Comparison of ENCODE assay signal across 10 cellular contexts in the genomic region with DNA sequence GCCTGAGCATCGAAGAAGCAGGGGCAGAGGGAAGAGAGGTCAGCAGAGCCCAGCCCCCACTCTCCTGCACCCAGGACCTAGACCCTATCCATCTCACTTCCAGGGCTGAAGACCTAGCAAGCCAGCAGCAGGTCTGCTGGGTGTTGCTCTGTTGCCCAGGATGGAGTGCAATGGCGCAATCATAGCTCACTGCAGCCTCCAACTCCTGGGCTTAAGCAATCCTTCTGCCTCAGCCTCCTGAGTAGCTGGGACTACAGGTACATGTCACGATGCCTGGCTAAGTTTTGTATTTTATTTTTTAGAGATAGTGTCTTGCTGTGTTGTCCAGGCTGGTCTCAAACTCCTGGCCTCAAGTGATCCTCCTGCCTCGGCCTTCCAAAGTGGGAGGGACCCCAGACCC. TPM values are rescaled to one million over a fixed set of nuclear protein-coding genes. Genes with fewer than 3 reads are reported as not detected.
DNase-seq lines count a peak whose midpoint lies in the region; ATAC-seq, FAIRE-seq and TF ChIP-seq lines count a peak whose summit lies in the region.
"Not testable (repeated sequence)": the region's sequence is repeated elsewhere in the genome, so short reads cannot be mapped to it uniquely, and the experiment has no call there.
"Had no signal": no experiment of that assay in that cellular context is flagged by ENCODE, and none has a peak within 500 bp of the region (broad histone marks: within the 10 kb centered on the region; RNA-seq: fewer than 3 reads in every experiment).

No MANE protein-coding gene starts in this region.

- H4K8ac ChIP-seq in neuronal stem cell (ENCODE audit: low read depth, low read length) = not testable (repeated sequence)

- FAIRE-seq in K562 (lab: Jason Lieb, UNC); HepG2 (lab: Jason Lieb, UNC): not testable (repeated sequence)

- ATAC-seq in K562, HepG2: not testable (repeated sequence)

- not testable (repeated sequence) for H3K27ac ChIP-seq in K562 (ENCODE audit: extremely low read depth, low read depth, low read length); HepG2 (ENCODE audit: extremely low read length, insufficient read depth, low read length); neuronal stem cell (replicated peaks; ENCODE audit: low read length)

- H3K4me3 ChIP-seq in K562; HepG2 (replicated peaks in 1 of 3; ENCODE audit: insufficient read depth in 1 of 3, low read depth in 2 of 3, low read length in 3 of 3); neuronal stem cell (ENCODE audit: low read length in 2 of 2): not testable (repeated sequence)

- not testable (repeated sequence) for H2BK12ac ChIP-seq in neuronal stem cell (ENCODE audit: low read length)

- peak overlapping the region; percentile 32 for H2BK5ac ChIP-seq in neuronal stem cell (ENCODE audit: low read length)

- TF ChIP-seq RAD21 in K562 (CRISPR knock-in tag; conservative IDR thresholded peaks at IDR 0.05 in 1 of 2, IDR thresholded peaks at IDR 0.05 in 1 of 2); HepG2 (CRISPR knock-in tag; IDR thresholded peaks at IDR 0.05): not testable (repeated sequence)

- H3K23ac ChIP-seq in neuronal stem cell (ENCODE audit: low read depth, low read length, poor library complexity) = not testable (repeated sequence)

- H3K9me3 ChIP-seq in K562 (replicated peaks; ENCODE audit: control insufficient read depth, insufficient read depth, low read depth, low read length); HepG2 (ENCODE audit: low read length); neuronal stem cell (replicated peaks in 1 of 2; ENCODE audit: control insufficient read depth in 2 of 2, insufficient read depth in 1 of 2, low read depth in 1 of 2, low read length in 2 of 2): not testable (repeated sequence)

- H3K18ac ChIP-seq in neuronal stem cell (ENCODE audit: low read length) = peak overlapping the region; percentile 33

- H2BK120ac ChIP-seq in neuronal stem cell (ENCODE audit: low read depth, low read length) = not testable (repeated sequence)

- TF ChIP-seq CTCF in K562 (IDR thresholded peaks at IDR 0.05 in 2 of 3, conservative IDR thresholded peaks at IDR 0.05 in 1 of 3; ENCODE audit: insufficient read depth in 2 of 3, low read depth in 1 of 3, low read length in 3 of 3); HepG2 (CRISPR knock-in tag; IDR thresholded peaks at IDR 0.05): not testable (repeated sequence)

- POLR2A ChIA-PET in K562 (lab: Yijun Ruan, JAX) = interaction anchor here (0.5 kb wide), 1 partner anchor 109 kb away, joined by 3 read pairs; no protein-coding TSS in a partner anchor
- POLR2A ChIA-PET in HepG2 (lab: Yijun Ruan, JAX) = not testable (repeated sequence)

- not testable (repeated sequence) for H2BK15ac ChIP-seq in neuronal stem cell (ENCODE audit: low read length)

- not testable (repeated sequence) for H3K79me1 ChIP-seq in neuronal stem cell (ENCODE audit: low read depth, low read length)

- CTCF ChIA-PET in K562 (lab: Yijun Ruan, JAX; ENCODE audit: low intra/inter-chr PET ratio); HepG2 (lab: Yijun Ruan, JAX; ENCODE audit: low intra/inter-chr PET ratio, low total read pairs): not testable (repeated sequence)

- not testable (repeated sequence) for TF ChIP-seq EP300 in K562 (IDR thresholded peaks at IDR 0.05; ENCODE audit: low read length); HepG2 (IDR thresholded peaks at IDR 0.05; ENCODE audit: low read depth in 2 of 2, low read length in 2 of 2); HepG2 (CRISPR knock-in tag; IDR thresholded peaks at IDR 0.05; ENCODE audit: borderline replicate concordance)

- H2AK5ac ChIP-seq in neuronal stem cell (ENCODE audit: low read depth, low read length) = not testable (repeated sequence)

- intact Hi-C loops in K562 (cut with micrococcal nuclease); HepG2 (cut with micrococcal nuclease; ENCODE audit: unreplicated experiment): not testable (repeated sequence)

- H3K9me1 ChIP-seq in K562 (ENCODE audit: control insufficient read depth, insufficient read depth, low read length) = not testable (repeated sequence)

- not testable (repeated sequence) for BruUV-seq in K562 (replicated peaks; lab: Mats Ljungman, UMichigan); HepG2 (replicated peaks; lab: Mats Ljungman, UMichigan)

- not testable (repeated sequence) for H3K14ac ChIP-seq in neuronal stem cell (ENCODE audit: low read length)

- not testable (repeated sequence) for H3K4me2 ChIP-seq in K562 (ENCODE audit: insufficient read depth, low read length); HepG2 (ENCODE audit: low read depth, low read length); neuronal stem cell (ENCODE audit: insufficient read depth, low read length, poor library complexity, severe bottlenecking)

- 5% methylated on average over 4 of the region's 4 CpGs for WGBS in K562 (ENCODE audit: insufficient coverage, low coverage, missing lambda C conversion rate)
- 45% methylated on average over 3 of the region's 4 CpGs for WGBS in HepG2 (ENCODE audit: low lambda C conversion rate)
- WGBS in neuronal stem cell (ENCODE audit: extremely low coverage in 2 of 2, insufficient read length in 2 of 2, insufficient replicate concordance in 1 of 2), 2 donors = no CpG with 5 or more reads among the region's 4 CpGs

- TF ChIP-seq POLR2A in K562 (conservative IDR thresholded peaks at IDR 0.05); HepG2 (IDR thresholded peaks at IDR 0.05; ENCODE audit: insufficient read depth in 1 of 2, low read depth in 2 of 2, low read length in 2 of 2): not testable (repeated sequence)

- H4K20me1 ChIP-seq in K562 (replicated peaks; ENCODE audit: control insufficient read depth, insufficient read depth, low read length); HepG2 (ENCODE audit: insufficient read depth, low read length): not testable (repeated sequence)

- H3K9ac ChIP-seq in K562 (ENCODE audit: insufficient read depth in 1 of 2, low read depth in 2 of 2, low read length in 2 of 2); HepG2 (ENCODE audit: insufficient read depth, low read depth, low read length); neuronal stem cell (ENCODE audit: low read depth, low read length, poor library complexity): not testable (repeated sequence)

- not testable (repeated sequence) for H2AFZ ChIP-seq in K562 (ENCODE audit: low read depth, low read length); HepG2 (ENCODE audit: low read length); neuronal stem cell (ENCODE audit: low read length)

- not testable (repeated sequence) for H3K36me3 ChIP-seq in K562 (ENCODE audit: control insufficient read depth, insufficient read depth, low read length); HepG2 (replicated peaks in 1 of 2; ENCODE audit: control insufficient read depth in 1 of 2, insufficient read depth in 2 of 2, low read length in 2 of 2); neuronal stem cell (replicated peaks in 1 of 2; ENCODE audit: control insufficient read depth in 2 of 2, insufficient read depth in 2 of 2, low read length in 2 of 2)

- H4K91ac ChIP-seq in neuronal stem cell (ENCODE audit: low read depth, low read length, poor library complexity) = not testable (repeated sequence)

- not testable (repeated sequence) for H3K79me2 ChIP-seq in K562 (ENCODE audit: control insufficient read depth, insufficient read depth, low read length); HepG2 (ENCODE audit: insufficient read depth, low read length)

- in situ Hi-C loops in K562 (cut with MboI); HepG2 (cut with HindIII; ENCODE audit: extremely low pct_ligation_motif_present, low pct_unique_long_range_greater_than_20kb): not testable (repeated sequence)

- H3K4ac ChIP-seq in neuronal stem cell (ENCODE audit: low read length) = not testable (repeated sequence)

- H3K27me3 ChIP-seq in K562 (ENCODE audit: control insufficient read depth in 2 of 2, insufficient read depth in 2 of 2, low read length in 2 of 2) = peaks cover 8 to 49% of the 10 kb centered on the region in 2 experiments; a peak in 4 of 5 replicates
- peaks cover 4 to 13% of the 10 kb centered on the region in 2 experiments; a peak in 2 of 5 replicates for H3K27me3 ChIP-seq in HepG2 (ENCODE audit: control insufficient read depth in 1 of 2, insufficient read depth in 2 of 2, low read length in 2 of 2)
- H3K27me3 ChIP-seq in neuronal stem cell (ENCODE audit: control insufficient read depth in 3 of 3, insufficient read depth in 3 of 3, low read depth in 1 of 3, low read length in 3 of 3) = not testable (repeated sequence)

- H3K4me1 ChIP-seq in K562 (replicated peaks in 1 of 2; ENCODE audit: control insufficient read depth in 2 of 2, insufficient read depth in 2 of 2, low read length in 2 of 2); neuronal stem cell (ENCODE audit: control insufficient read depth in 2 of 2, insufficient read depth in 1 of 2, low read depth in 1 of 2, low read length in 2 of 2): not testable (repeated sequence)
- peaks cover 54% of the 10 kb centered on the region for H3K4me1 ChIP-seq in HepG2 (ENCODE audit: insufficient read depth, low read length)

- DNase-seq in K562 (ENCODE audit: extremely low read depth in 1 of 4, low spot score in 3 of 4); HepG2 (ENCODE audit: low spot score); neuronal stem cell (ENCODE audit: low spot score): not testable (repeated sequence)

RNA-seq across cellular contexts. Expression of gene EMP2, which starts 53.0 kb away (rescaled TPM):
- 5.2 and 10.4 TPM in 2 replicates for total RNA-seq in K562 (2011; cell fraction: chromatin; rRNA removed; ENCODE audit: low replicate concordance)
- 3.8 and 5.5 TPM in 2 replicates for total RNA-seq in K562 (2011; cell fraction: nucleolus; rRNA removed)
- total RNA-seq in K562 (2011; cell fraction: nucleoplasm; rRNA removed) = 4.5 and 8.7 TPM in 2 replicates
- total RNA-seq in K562 (2014; rRNA removed) (0.73 and 0.98 TPM in 2 replicates), K562 (2014; rRNA removed; fragmentation: Illumina TruSeq; extraction: Trizol) (2.1 and 2.9 TPM in 2 replicates), K562 (2015; rRNA removed; fragmentation: Illumina TruSeq; extraction: Trizol) (0.76 and 1.4 TPM in 2 replicates), K562 (2021) (3.3 TPM in 2 replicates), HepG2 (2016; rRNA removed; fragmentation: Illumina TruSeq; extraction: Trizol) (13.4 and 24.6 TPM in 2 replicates)
- polyA plus RNA-seq in K562 (2011; rRNA removed) (5.6 and 6.2 TPM in 2 replicates), K562 (2014; fragmentation: Illumina TruSeq; extraction: Trizol) (3.1 and 3.8 TPM in 2 replicates), K562 (2014; fragmentation: Nextera tagmentation; extraction: Ambion mirVana) (1 to 10 TPM; 3.1 TPM), K562 (2014; rRNA removed) (0.78 and 0.89 TPM in 2 replicates), HepG2 (2011; rRNA removed) (84.4 and 91.2 TPM in 2 replicates)
- polyA plus RNA-seq in K562 (2011; cell fraction: cytosol; rRNA removed) = 6.1 and 8.6 TPM in 2 replicates
- polyA plus RNA-seq in K562 (2011; cell fraction: nucleus; rRNA removed) = 2.2 and 3.7 TPM in 2 replicates
- 4.0 and 5.3 TPM in 2 replicates for polyA plus RNA-seq in K562 (2012)
- polyA minus RNA-seq in K562 (2011; rRNA and poly(A)+ RNA removed) = 6.8 and 11.1 TPM in 2 replicates
- polyA minus RNA-seq in K562 (2011; cell fraction: cytosol; rRNA and poly(A)+ RNA removed) = 3.0 and 3.7 TPM in 2 replicates
- 1.1 and 1.3 TPM in 2 replicates for polyA minus RNA-seq in K562 (2011; cell fraction: nucleus; rRNA and poly(A)+ RNA removed)
- total RNA-seq in HepG2 (2016; cell fraction: cytosol; rRNA removed; fragmentation: Illumina TruSeq; extraction: Trizol; ENCODE audit: low read depth) = 9.2 and 9.9 TPM in 2 replicates
- total RNA-seq in HepG2 (2016; cell fraction: insoluble cytoplasmic fraction; rRNA removed; fragmentation: Illumina TruSeq; extraction: Trizol) = 11.7 and 21.4 TPM in 2 replicates
- total RNA-seq in HepG2 (2016; cell fraction: membrane; rRNA removed; fragmentation: Illumina TruSeq; extraction: Trizol) = 11.9 and 13.5 TPM in 2 replicates
- total RNA-seq in HepG2 (2016; cell fraction: nucleus; rRNA removed; fragmentation: Illumina TruSeq; extraction: Trizol) = 17.1 and 22.3 TPM in 2 replicates
- 59.1 and 63.8 TPM in 2 replicates for polyA plus RNA-seq in HepG2 (2011; cell fraction: cytosol; rRNA removed)
- polyA plus RNA-seq in HepG2 (2011; cell fraction: nucleus; rRNA removed) = 25.3 and 26.7 TPM in 2 replicates
- polyA plus RNA-seq in HepG2 (2012) = 79.6 and 88.1 TPM in 2 replicates
- polyA plus RNA-seq in HepG2 (2016; cell fraction: cytosol; fragmentation: Illumina TruSeq; extraction: Trizol; ENCODE audit: low read depth) = 25.1 and 29.9 TPM in 2 replicates
- polyA plus RNA-seq in HepG2 (2016; cell fraction: insoluble cytoplasmic fraction; fragmentation: Illumina TruSeq; extraction: Trizol; ENCODE audit: low read depth) = 19.9 and 21.5 TPM in 2 replicates
- 20.0 and 21.7 TPM in 2 replicates for polyA plus RNA-seq in HepG2 (2016; cell fraction: membrane; fragmentation: Illumina TruSeq; extraction: Trizol; ENCODE audit: low read depth)
- 44.6 and 45.3 TPM in 2 replicates for polyA plus RNA-seq in HepG2 (2016; cell fraction: nucleus; fragmentation: Illumina TruSeq; extraction: Trizol; ENCODE audit: insufficient read depth, low read depth)
- polyA minus RNA-seq in HepG2 (2011; rRNA and poly(A)+ RNA removed; ENCODE audit: low replicate concordance) = 185 and 354 TPM in 2 replicates
- polyA minus RNA-seq in HepG2 (2011; cell fraction: cytosol; rRNA and poly(A)+ RNA removed) = 33.1 and 45.3 TPM in 2 replicates
- 34.7 and 36.2 TPM in 2 replicates for polyA minus RNA-seq in HepG2 (2011; cell fraction: nucleus; rRNA and poly(A)+ RNA removed)
- 22.1 TPM for polyA plus RNA-seq in neuronal stem cell (2013, experiment 1 of 2)
- polyA plus RNA-seq in neuronal stem cell (2013, experiment 2 of 2) = 23.3 TPM
- total RNA-seq: B cell; CD4-positive, alpha-beta memory T cell; CD4-positive, alpha-beta T cell; CD4-positive, CD25-positive, alpha-beta regulatory T cell; CD8-positive, alpha-beta memory T cell; CD8-positive, alpha-beta T cell had no signal
- polyA plus RNA-seq: CD14-positive monocyte; CD4-positive, alpha-beta memory T cell; CD4-positive, CD25-positive, alpha-beta regulatory T cell; CD8-positive, alpha-beta memory T cell had no signal
